Comparison of ENCODE assay signal across 8 cellular contexts in genomic region chr15:63600646-63601025, GRCh38. TPM values are rescaled to one million over a fixed set of nuclear protein-coding genes. Genes with fewer than 3 reads are reported as not detected.
DNase-seq lines count a peak whose midpoint lies in the region; ATAC-seq and TF ChIP-seq lines count a peak whose summit lies in the region.

No MANE protein-coding gene starts in this region.

- DNase-seq in AG10803 (ENCODE audit: low read depth) (peak; percentile 93), NCI-H2227 treated with DMSO at 0.1 percent for 48 hours (lab: John Stamatoyannopoulos, UW) (peak; percentile 82), cerebellum (ENCODE audit: low spot score) (peak; percentile 95)
- peak; percentile 88 for DNase-seq in activated CD4-positive, CD25-positive, alpha-beta regulatory T cell treated with anti-CD3 and anti-CD28 coated beads, Interleukin-2, amount 50 U/mL, for 72 hours
- DNase-seq in stimulated activated CD4-positive, alpha-beta T cell treated with anti-CD3 and anti-CD28 coated beads, Interleukin-1b, Interleukin-23, amount 100 ng/mL, for 1 hour (ENCODE audit: low read depth in 2 of 2) = peak; percentile 71 to 73

- H3K27me3 ChIP-seq in layer of hippocampus (ENCODE audit: control insufficient read depth, insufficient read depth, low read length) = no peaks in the 10 kb centered on the region

- peak overlapping the region; percentile 80 for H3K4me3 ChIP-seq in AG10803 (ENCODE audit: low read length)

- TF ChIP-seq CTCF in AG10803 (conservative IDR thresholded peaks at IDR 0.05; ENCODE audit: low read length) = no peak

- peak; percentile 78 for ATAC-seq in GM18909 (IDR thresholded peaks at IDR 0.05; ENCODE audit: poor library complexity, unreplicated experiment)
- ATAC-seq in HG03139 (IDR thresholded peaks at IDR 0.05; ENCODE audit: unreplicated experiment) = peak; percentile 67

- H3K27ac ChIP-seq in layer of hippocampus (ENCODE audit: low read depth, low read length) = peak overlapping the region; percentile 76

RNA-seq across cellular contexts. Expression of gene FBXL22, which starts 3.4 kb away (rescaled TPM):
- total RNA-seq in cerebellum = 0.64 TPM

Comparison
In these comparisons a context has a peak if more than half of its experiments do, and no peak if none do; other contexts are left out.
1. Peak in every context shown above with its lines: DNase-seq, ATAC-seq, H3K4me3 ChIP-seq and H3K27ac ChIP-seq.